Comparison of ENCODE assay signal across 16 cellular contexts in genomic region chr9:92245005-92245797, GRCh38. TPM values are rescaled to one million over a fixed set of nuclear protein-coding genes. Genes with fewer than 3 reads are reported as not detected.
A peak's percentile ranks its signal among the peaks of the same experiment; 100 is the strongest.
DNase-seq lines count a peak whose midpoint lies in the region; ATAC-seq and TF ChIP-seq lines count a peak whose summit lies in the region.
"Had no signal": no experiment of that assay in that cellular context is flagged by ENCODE, and none has a peak within 500 bp of the region (broad histone marks: within the 10 kb centered on the region; RNA-seq: fewer than 3 reads in every experiment).

No MANE protein-coding gene starts in this region.

- H3K27me3 Mint-ChIP-seq in activated naive CD8-positive, alpha-beta T cell treated with anti-CD3 and anti-CD28 coated beads, Interleukin-2, amount 50 U/mL, for 24 hours = no peaks in the 10 kb centered on the region
- H3K27me3 Mint-ChIP-seq in activated naive CD8-positive, alpha-beta T cell treated with anti-CD3 and anti-CD28 coated beads for 36 hours = no peaks in the 10 kb centered on the region
- H3K27me3 Mint-ChIP-seq: dendritic cell treated with granulocyte-macrophage colony-stimulating factor and Interleukin-4, amounts not matched to agents 40 ng/mL and 50 ng/mL, for 4 days; naive B cell had no signal

- no peaks in the 10 kb centered on the region for H3K4me1 ChIP-seq in mucosa of descending colon (ENCODE audit: low read depth)
- H3K4me1 ChIP-seq: BLaER1 treated with 17β-estradiol and CSF1 and Interleukin-3, amounts not matched to agents 10 nM and 100 nM; sigmoid colon; uterus had no signal

- DNase-seq in activated naive CD8-positive, alpha-beta T cell treated with anti-CD3 and anti-CD28 coated beads, Interleukin-2, amount 50 U/mL, for 24 hours = no peak
- no peak for DNase-seq in activated naive CD8-positive, alpha-beta T cell treated with anti-CD3 and anti-CD28 coated beads for 36 hours
- peak; percentile 73 for DNase-seq in fibroblast of villous mesenchyme (ENCODE audit: low read depth)
- no peak for DNase-seq in NCI-H1694 (lab: John Stamatoyannopoulos, UW)
- no peak for DNase-seq in germinal center (ENCODE audit: low spot score)
- DNase-seq in mucosa of descending colon = no peak
- DNase-seq: activated T-cell treated with anti-CD3 and anti-CD28 coated beads for 4 hours, naive B cell, NCI-H2081, sigmoid colon, T-helper 9 cell, uterus had no signal

- intact Hi-C loops in mucosa of descending colon (cut with DNase I, micrococcal nuclease) = loop anchor here in 1 of 2 donors (10.0 kb wide), 1 partner anchor 110 kb away; no protein-coding TSS in a partner anchor

- peaks cover 28% of the 10 kb centered on the region for H3K36me3 ChIP-seq in mucosa of descending colon (ENCODE audit: low read depth)
- H3K36me3 ChIP-seq: uterus had no signal

- TF ChIP-seq CTCF in WI38 (IDR thresholded peaks at IDR 0.05; ENCODE audit: low read depth, low read length) = no peak
- TF ChIP-seq CTCF in fibroblast of villous mesenchyme (IDR thresholded peaks at IDR 0.05; ENCODE audit: insufficient read depth, low read depth, low read length) = no peak
- TF ChIP-seq CTCF in mucosa of descending colon (IDR thresholded peaks at IDR 0.05) = no peak

- H3K4me3 ChIP-seq in WI38 (ENCODE audit: low read depth, low read length) = peak overlapping the region; percentile 4
- no peak overlapping the region for H3K4me3 ChIP-seq in fibroblast of villous mesenchyme (ENCODE audit: low read depth, low read length)
- H3K4me3 ChIP-seq in mucosa of descending colon = no peak overlapping the region
- H3K4me3 ChIP-seq: BLaER1 treated with 17β-estradiol and CSF1 and Interleukin-3, amounts not matched to agents 10 nM and 100 nM; sigmoid colon; uterus had no signal

- no peaks in the 10 kb centered on the region for H3K9me3 Mint-ChIP-seq in activated naive CD8-positive, alpha-beta T cell treated with anti-CD3 and anti-CD28 coated beads, Interleukin-2, amount 50 U/mL, for 24 hours
- no peaks in the 10 kb centered on the region for H3K9me3 Mint-ChIP-seq in activated naive CD8-positive, alpha-beta T cell treated with anti-CD3 and anti-CD28 coated beads for 36 hours
- H3K9me3 Mint-ChIP-seq: dendritic cell treated with granulocyte-macrophage colony-stimulating factor and Interleukin-4, amounts not matched to agents 40 ng/mL and 50 ng/mL, for 4 days; naive B cell had no signal

- peak overlapping the region; percentile 37 for H3K27ac Mint-ChIP-seq in activated naive CD8-positive, alpha-beta T cell treated with anti-CD3 and anti-CD28 coated beads, Interleukin-2, amount 50 U/mL, for 24 hours
- H3K27ac Mint-ChIP-seq in activated naive CD8-positive, alpha-beta T cell treated with anti-CD3 and anti-CD28 coated beads for 36 hours = no peak overlapping the region
- H3K27ac Mint-ChIP-seq: dendritic cell treated with granulocyte-macrophage colony-stimulating factor and Interleukin-4, amounts not matched to agents 40 ng/mL and 50 ng/mL, for 4 days; naive B cell had no signal

- H3K4me3 Mint-ChIP-seq in activated naive CD8-positive, alpha-beta T cell treated with anti-CD3 and anti-CD28 coated beads, Interleukin-2, amount 50 U/mL, for 24 hours = no peak overlapping the region
- no peak overlapping the region for H3K4me3 Mint-ChIP-seq in activated naive CD8-positive, alpha-beta T cell treated with anti-CD3 and anti-CD28 coated beads for 36 hours
- H3K4me3 Mint-ChIP-seq: dendritic cell treated with granulocyte-macrophage colony-stimulating factor and Interleukin-4, amounts not matched to agents 40 ng/mL and 50 ng/mL, for 4 days; naive B cell had no signal

- H3K9me3 ChIP-seq in mucosa of descending colon = no peaks in the 10 kb centered on the region
- H3K9me3 ChIP-seq: BLaER1 treated with 17β-estradiol and CSF1 and Interleukin-3, amounts not matched to agents 10 nM and 100 nM; sigmoid colon; uterus had no signal

- no peaks in the 10 kb centered on the region for H3K4me1 Mint-ChIP-seq in activated naive CD8-positive, alpha-beta T cell treated with anti-CD3 and anti-CD28 coated beads, Interleukin-2, amount 50 U/mL, for 24 hours
- H3K4me1 Mint-ChIP-seq in activated naive CD8-positive, alpha-beta T cell treated with anti-CD3 and anti-CD28 coated beads for 36 hours = no peaks in the 10 kb centered on the region

- H3K36me3 Mint-ChIP-seq in activated naive CD8-positive, alpha-beta T cell treated with anti-CD3 and anti-CD28 coated beads, Interleukin-2, amount 50 U/mL, for 24 hours (ENCODE audit: low read depth) = peaks cover 88% of the 10 kb centered on the region
- peaks cover 59% of the 10 kb centered on the region for H3K36me3 Mint-ChIP-seq in activated naive CD8-positive, alpha-beta T cell treated with anti-CD3 and anti-CD28 coated beads for 36 hours

- ATAC-seq in activated naive CD8-positive, alpha-beta T cell treated with anti-CD3 and anti-CD28 coated beads, Interleukin-2, amount 50 U/mL, for 24 hours = peak; percentile 25
- ATAC-seq in HG02884 (IDR thresholded peaks at IDR 0.05; ENCODE audit: unreplicated experiment) (no peak), mucosa of descending colon (no peak)

RNA-seq across cellular contexts. Expression of gene IARS1, which starts 48.3 kb away (rescaled TPM):
- 100 to 1,000 TPM; 280 TPM for total RNA-seq in activated naive CD8-positive, alpha-beta T cell treated with anti-CD3 and anti-CD28 coated beads for 36 hours
- total RNA-seq in fibroblast of villous mesenchyme = 377 and 457 TPM in 2 replicates
- total RNA-seq in mucosa of descending colon = 10 to 100 TPM; 46.0 to 57.9 (median 57.8) TPM
